In the genomic region with DNA sequence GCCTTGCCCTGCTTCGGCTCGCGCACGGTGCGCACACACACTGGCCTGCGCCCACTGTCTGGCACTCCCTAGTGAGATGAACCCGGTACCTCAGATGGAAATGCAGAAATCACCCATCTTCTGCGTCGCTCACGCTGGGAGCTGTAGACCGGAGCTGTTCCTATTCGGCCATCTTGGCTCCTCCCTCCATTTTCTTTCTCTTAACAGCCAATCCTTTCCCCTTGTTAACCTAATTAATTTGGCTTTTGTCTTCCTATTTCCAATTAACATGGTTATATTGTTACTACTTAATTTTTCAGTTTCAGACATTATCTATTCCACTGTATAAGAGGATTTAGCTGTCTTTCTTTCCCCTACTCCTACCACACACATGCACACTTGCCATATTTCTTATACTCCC, we compare ENCODE assay signal across 8 cellular contexts. TPM values are rescaled to one million over a fixed set of nuclear protein-coding genes. Genes with fewer than 3 reads are reported as not detected.
"Had no signal": no experiment of that assay in that cellular context is flagged by ENCODE, and none has a peak within 500 bp of the region (broad histone marks: within the 10 kb centered on the region; RNA-seq: fewer than 3 reads in every experiment).

No MANE protein-coding gene starts in this region.

RNA-seq across cellular contexts. Expression of gene SYT14, which starts 18.4 kb away (rescaled TPM):
- total RNA-seq: activated CD4-positive, alpha-beta memory T cell treated with anti-CD3 and anti-CD28 coated beads, Interleukin-2, amount 10 ng/mL, durations not matched to agents 7 days and 5 days; activated CD4-positive, alpha-beta T cell treated with anti-CD3 and anti-CD28 coated beads, Interleukin-2, amount 10 ng/mL, durations not matched to agents 7 days and 5 days; activated naive CD4-positive, alpha-beta T cell treated with anti-CD3 and anti-CD28 coated beads, Interleukin-2, amount 50 U/mL, for 72 hours; activated naive CD8-positive, alpha-beta T cell treated with anti-CD3 and anti-CD28 coated beads, Interleukin-2, amount 10 ng/mL, durations not matched to agents 7 days and 5 days; activated T-cell treated with anti-CD3 and anti-CD28 coated beads, Interleukin-2, amount 50 U/mL, for 72 hours; ascending aorta; esophagus squamous epithelium had no signal
- polyA plus RNA-seq: heart right ventricle had no signal
